In genomic region chr10:106571216-106571954, GRCh38 we compare ENCODE assay signal across 9 cellular contexts.
DNase-seq lines count a peak whose midpoint lies in the region; ATAC-seq and TF ChIP-seq lines count a peak whose summit lies in the region.
"Had no signal": no experiment of that assay in that cellular context is flagged by ENCODE, and none has a peak within 500 bp of the region (broad histone marks: within the 10 kb centered on the region; RNA-seq: fewer than 3 reads in every experiment).

No MANE protein-coding gene starts in this region.

- H3K4me2 ChIP-seq in DND-41 (ENCODE audit: insufficient read depth, low read length) (no peak overlapping the region), Karpas-422 (ENCODE audit: low read depth, low read length, poor library complexity, severe bottlenecking) (no peak overlapping the region), mesendoderm (ENCODE audit: low read length) (no peak overlapping the region)

- POLR2A ChIA-PET in CD4-positive, alpha-beta memory T cell (lab: Charles Lee; ENCODE audit: partially characterized antibody), result no interaction called here

- no peaks in the 10 kb centered on the region for H3K27me3 Mint-ChIP-seq in CD4-positive, alpha-beta memory T cell
- H3K27me3 Mint-ChIP-seq in T-helper 2 cell treated with Interferon-gamma antibody and Interleukin-4, amounts not matched to agents 5 μg/mL and 100 μg/mL, for 36 hours (ENCODE audit: low read depth), result no peaks in the 10 kb centered on the region

- no peak overlapping the region for H3K4ac ChIP-seq in mesendoderm (ENCODE audit: low read depth, low read length)

- H3K9me2 ChIP-seq in Karpas-422 (replicated peaks; ENCODE audit: insufficient read depth, low read length), result no peaks in the 10 kb centered on the region

- no peak overlapping the region for H3K18ac ChIP-seq in mesendoderm (ENCODE audit: low read length)

- H3K79me2 ChIP-seq in DND-41 (ENCODE audit: insufficient read depth, low read length) (no peaks in the 10 kb centered on the region), Karpas-422 (ENCODE audit: low read length) (no peaks in the 10 kb centered on the region), mesendoderm (ENCODE audit: control insufficient read depth, insufficient read depth, low read length) (no peaks in the 10 kb centered on the region)

- H4K20me1 ChIP-seq in DND-41 (ENCODE audit: insufficient read depth, low read length), result no peaks in the 10 kb centered on the region
- no peaks in the 10 kb centered on the region for H4K20me1 ChIP-seq in Karpas-422 (ENCODE audit: insufficient read depth, low read depth, low read length)

- H3K4me1 Mint-ChIP-seq in CD4-positive, alpha-beta memory T cell, result no peaks in the 10 kb centered on the region
- H3K4me1 Mint-ChIP-seq in T-helper 2 cell treated with Interferon-gamma antibody and Interleukin-4, amounts not matched to agents 5 μg/mL and 100 μg/mL, for 36 hours (ENCODE audit: low read depth), result no peaks in the 10 kb centered on the region

- H3K27ac ChIP-seq in DND-41 (ENCODE audit: low read length) (no peak overlapping the region), Karpas-422 (ENCODE audit: low read length) (no peak overlapping the region), brain microvascular endothelial cell (no peak overlapping the region), mesendoderm (ENCODE audit: low read depth, low read length) (no peak overlapping the region)
- no peak overlapping the region for H3K27ac ChIP-seq in CD4-positive, alpha-beta memory T cell (ENCODE audit: low read depth, low read length)

- H3K79me1 ChIP-seq in mesendoderm (ENCODE audit: low read length), result no peaks in the 10 kb centered on the region

- WGBS in mesendoderm (ENCODE audit: extremely low coverage, insufficient coverage, low lambda C conversion rate), result no CpG with 5 or more reads among the region's 5 CpGs

- H4K8ac ChIP-seq in mesendoderm (ENCODE audit: low read depth, low read length), result no peak overlapping the region

- H3K36me3 ChIP-seq in DND-41 (ENCODE audit: insufficient read depth, low read length) (no peaks in the 10 kb centered on the region), Karpas-422 (ENCODE audit: insufficient read depth, low read length) (no peaks in the 10 kb centered on the region), brain microvascular endothelial cell (replicated peaks) (no peaks in the 10 kb centered on the region), mesendoderm (ENCODE audit: control insufficient read depth, insufficient read depth, low read length) (no peaks in the 10 kb centered on the region)
- H3K36me3 ChIP-seq in CD4-positive, alpha-beta memory T cell (ENCODE audit: insufficient read depth, low read length), result no peaks in the 10 kb centered on the region

- H2BK5ac ChIP-seq in mesendoderm (ENCODE audit: low read length), result no peak overlapping the region

- H3K9me3 ChIP-seq in DND-41 (ENCODE audit: insufficient read depth, low read length, severe bottlenecking), result no peaks in the 10 kb centered on the region
- H3K9me3 ChIP-seq in Karpas-422 (ENCODE audit: low read length), result peaks cover 6% of the 10 kb centered on the region; the same call in 1 of the 2 replicates
- no peaks in the 10 kb centered on the region for H3K9me3 ChIP-seq in CD4-positive, alpha-beta memory T cell (ENCODE audit: control insufficient read depth in 1 of 2, low read length in 2 of 2)

- intact Hi-C loops in CD4-positive, alpha-beta memory T cell (cut with micrococcal nuclease), result no loop called here

- H3K4me1 ChIP-seq in DND-41 (ENCODE audit: insufficient read depth, low read length), result no peaks in the 10 kb centered on the region
- H3K4me1 ChIP-seq in Karpas-422 (ENCODE audit: low read length), result no peaks in the 10 kb centered on the region
- H3K4me1 ChIP-seq in mesendoderm (ENCODE audit: control insufficient read depth, low read depth, low read length), result peaks cover 5% of the 10 kb centered on the region
- H3K4me1 ChIP-seq in CD4-positive, alpha-beta memory T cell (ENCODE audit: insufficient read depth, low read length), result no peaks in the 10 kb centered on the region

- no peak overlapping the region for H4K5ac ChIP-seq in mesendoderm (ENCODE audit: low read length)

- CTCF ChIA-PET in CD4-positive, alpha-beta memory T cell (lab: Charles Lee; ENCODE audit: partially characterized antibody), result no interaction called here

- no peak overlapping the region for H3K56ac ChIP-seq in mesendoderm (ENCODE audit: low read length)

- H3K36me3 Mint-ChIP-seq in CD4-positive, alpha-beta memory T cell, result no peaks in the 10 kb centered on the region
- no peaks in the 10 kb centered on the region for H3K36me3 Mint-ChIP-seq in T-helper 2 cell treated with Interferon-gamma antibody and Interleukin-4, amounts not matched to agents 5 μg/mL and 100 μg/mL, for 36 hours (ENCODE audit: low read depth)

- H3K4me3 ChIP-seq in DND-41 (ENCODE audit: low read depth in 1 of 2, low read length in 2 of 2) (no peak overlapping the region), Karpas-422 (ENCODE audit: low read length) (no peak overlapping the region), brain microvascular endothelial cell (ENCODE audit: low read depth, low read length) (no peak overlapping the region), mesendoderm (ENCODE audit: low read length) (no peak overlapping the region)
- no peak overlapping the region for H3K4me3 ChIP-seq in CD4-positive, alpha-beta memory T cell (ENCODE audit: low read length in 2 of 2)

- no peak overlapping the region for H3K23ac ChIP-seq in mesendoderm (ENCODE audit: low read length)

- H2AK5ac ChIP-seq in mesendoderm (ENCODE audit: low read length), result no peak overlapping the region

- H3K27me3 ChIP-seq in DND-41 (ENCODE audit: insufficient read depth, low read length, poor library complexity) (no peaks in the 10 kb centered on the region), Karpas-422 (ENCODE audit: low read length) (no peaks in the 10 kb centered on the region; the same call in 1 of the 2 replicates), brain microvascular endothelial cell (replicated peaks) (no peaks in the 10 kb centered on the region), mesendoderm (ENCODE audit: insufficient read depth, low read length, poor library complexity) (no peaks in the 10 kb centered on the region)
- no peaks in the 10 kb centered on the region for H3K27me3 ChIP-seq in CD4-positive, alpha-beta memory T cell (ENCODE audit: insufficient read depth, low read length)

- in situ Hi-C loops in brain microvascular endothelial cell (cut with HindIII; ENCODE audit: low pct_ligation_motif_present, low sequenced_read_pairs), result no loop called here

- no peak overlapping the region for H2BK15ac ChIP-seq in mesendoderm (replicated peaks; ENCODE audit: low read depth)

- no peak overlapping the region for H3K9ac ChIP-seq in DND-41 (ENCODE audit: low read depth, low read length)
- no peak overlapping the region for H3K9ac ChIP-seq in Karpas-422 (ENCODE audit: low read length)
- H3K9ac ChIP-seq in mesendoderm (ENCODE audit: low read length), result no peak overlapping the region

- TF ChIP-seq CTCF in DND-41 (IDR thresholded peaks at IDR 0.05; ENCODE audit: borderline replicate concordance, extremely low read depth, low read length, poor library complexity, severe bottlenecking), result peak; percentile 18
- peak; percentile 58 for TF ChIP-seq CTCF in brain microvascular endothelial cell (IDR thresholded peaks at IDR 0.05; ENCODE audit: low read depth, low read length, missing control alignments)

- no peak overlapping the region for H3K27ac Mint-ChIP-seq in CD4-positive, alpha-beta memory T cell
- no peak overlapping the region for H3K27ac Mint-ChIP-seq in T-helper 2 cell treated with Interferon-gamma antibody and Interleukin-4, amounts not matched to agents 5 μg/mL and 100 μg/mL, for 36 hours

- no peak overlapping the region for H2AFZ ChIP-seq in DND-41 (ENCODE audit: low read depth, low read length)
- no peak overlapping the region for H2AFZ ChIP-seq in Karpas-422 (ENCODE audit: low read length)

- H3K9me3 Mint-ChIP-seq in CD4-positive, alpha-beta memory T cell, result peaks cover 0 to 8% (median 2%) of the 10 kb centered on the region in 8 donors
- no peaks in the 10 kb centered on the region for H3K9me3 Mint-ChIP-seq in T-helper 2 cell treated with Interferon-gamma antibody and Interleukin-4, amounts not matched to agents 5 μg/mL and 100 μg/mL, for 36 hours

- no peak for ATAC-seq in DND-41 (ENCODE audit: insufficient read depth, low read depth)

- H3K4me3 Mint-ChIP-seq in CD4-positive, alpha-beta memory T cell, result no peak overlapping the region
- no peak overlapping the region for H3K4me3 Mint-ChIP-seq in T-helper 2 cell treated with Interferon-gamma antibody and Interleukin-4, amounts not matched to agents 5 μg/mL and 100 μg/mL, for 36 hours

- no peak for DNase-seq in DND-41
- peak; percentile 41 for DNase-seq in Karpas-422
- peak; percentile 11 for DNase-seq in brain microvascular endothelial cell
- DNase-seq in mesendoderm, result peak; percentile 37
- DNase-seq in CD4-positive, alpha-beta memory T cell, result no peak
- DNase-seq in T-helper 2 cell treated with Interferon-gamma antibody and Interleukin-4, amounts not matched to agents 5 μg/mL and 100 μg/mL, for 36 hours (ENCODE audit: low spot score), result no peak
- DNase-seq in NCI-H2029 (lab: John Stamatoyannopoulos, UW), result no peak
- DNase-seq in activated naive CD4-positive, alpha-beta T cell (lab: John Stamatoyannopoulos, UW), result no peak
- DNase-seq: activated CD8-positive, alpha-beta memory T cell treated with anti-CD3 and anti-CD28 coated beads, Interleukin-2, amount 50 U/mL, for 4 hours had no signal

- no peak overlapping the region for H2BK120ac ChIP-seq in mesendoderm (ENCODE audit: low read depth, low read length)

Comparison
In these comparisons a context has a peak if more than half of its experiments do, and no peak if none do; other contexts are left out.
1. DNase-seq: peak in Karpas-422 (single experiment), brain microvascular endothelial cell (single experiment) and mesendoderm (single experiment); none in DND-41 (single experiment), CD4-positive, alpha-beta memory T cell (0 of 5), T-helper 2 cell treated with Interferon-gamma antibody and Interleukin-4, amounts not matched to agents 5 μg/mL and 100 μg/mL, for 36 hours (single experiment), NCI-H2029 (single experiment) and activated naive CD4-positive, alpha-beta T cell (0 of 4).